In genomic region chr1:21339402-21340229, GRCh38 we compare ENCODE assay signal across 12 cellular contexts. TPM values are rescaled to one million over a fixed set of nuclear protein-coding genes. Genes with fewer than 3 reads are reported as not detected.
DNase-seq lines count a peak whose midpoint lies in the region; ATAC-seq and TF ChIP-seq lines count a peak whose summit lies in the region.
"Had no signal": no experiment of that assay in that cellular context is flagged by ENCODE, and none has a peak within 500 bp of the region (broad histone marks: within the 10 kb centered on the region; RNA-seq: fewer than 3 reads in every experiment).

No MANE protein-coding gene starts in this region.

- H3K9me3 Mint-ChIP-seq in activated CD4-positive, alpha-beta T cell treated with anti-CD3 and anti-CD28 coated beads, Interleukin-2, amount 10 ng/mL, durations not matched to agents 24 days and 14 days, result no peaks in the 10 kb centered on the region
- H3K9me3 Mint-ChIP-seq in chondrocyte (ENCODE audit: low read depth), result no peaks in the 10 kb centered on the region
- H3K9me3 Mint-ChIP-seq: natural killer cell treated with Interleukin-12 subunit alpha and Interleukin-12 subunit beta and Interleukin-15 and Interleukin-18, amount 100 ng/mL, for 72 hours had no signal

- H3K9ac ChIP-seq in mucosa of stomach (ENCODE audit: low read length) (peak overlapping the region; percentile 16), neuronal stem cell (ENCODE audit: low read depth, low read length, poor library complexity) (no peak overlapping the region)
- H3K9ac ChIP-seq: SK-N-SH had no signal

- H3K4me1 Mint-ChIP-seq in activated CD4-positive, alpha-beta T cell treated with anti-CD3 and anti-CD28 coated beads, Interleukin-2, amount 10 ng/mL, durations not matched to agents 24 days and 14 days, result peaks cover 84% of the 10 kb centered on the region
- H3K4me1 Mint-ChIP-seq in chondrocyte (ENCODE audit: low read depth), result peaks cover 87% of the 10 kb centered on the region

- H2BK15ac ChIP-seq in neuronal stem cell (ENCODE audit: low read length), result no peak overlapping the region

- no peak for ATAC-seq in HG02642 (IDR thresholded peaks at IDR 0.05; ENCODE audit: poor library complexity, unreplicated experiment)
- ATAC-seq: natural killer cell treated with Interleukin-12 subunit alpha and Interleukin-12 subunit beta and Interleukin-15 and Interleukin-18, amount 100 ng/mL, for 72 hours had no signal

- peaks cover 30% of the 10 kb centered on the region for H3K36me3 Mint-ChIP-seq in activated CD4-positive, alpha-beta T cell treated with anti-CD3 and anti-CD28 coated beads, Interleukin-2, amount 10 ng/mL, durations not matched to agents 24 days and 14 days (ENCODE audit: low read depth)
- no peaks in the 10 kb centered on the region for H3K36me3 Mint-ChIP-seq in chondrocyte (ENCODE audit: low read depth)
- H3K36me3 Mint-ChIP-seq: natural killer cell treated with Interleukin-12 subunit alpha and Interleukin-12 subunit beta and Interleukin-15 and Interleukin-18, amount 100 ng/mL, for 72 hours had no signal

- peaks cover 5% of the 10 kb centered on the region for H3K79me1 ChIP-seq in neuronal stem cell (ENCODE audit: low read depth, low read length)

- no peaks in the 10 kb centered on the region for H3K9me3 ChIP-seq in mucosa of stomach (ENCODE audit: control insufficient read depth, low read length)
- H3K9me3 ChIP-seq in thyroid gland, result no peaks in the 10 kb centered on the region
- no peaks in the 10 kb centered on the region for H3K9me3 ChIP-seq in neuronal stem cell (replicated peaks in 1 of 2; ENCODE audit: control insufficient read depth in 2 of 2, insufficient read depth in 1 of 2, low read depth in 1 of 2, low read length in 2 of 2)
- H3K9me3 ChIP-seq: SK-N-SH had no signal

- no peak for DNase-seq in activated CD4-positive, alpha-beta T cell treated with anti-CD3 and anti-CD28 coated beads, Interleukin-2, amount 10 ng/mL, durations not matched to agents 24 days and 14 days
- DNase-seq in activated CD4-positive, alpha-beta T cell treated with anti-CD3 and anti-CD28 coated beads for 48 hours, result no peak
- DNase-seq in chondrocyte (ENCODE audit: low spot score) (no peak), thyroid gland (no peak), neuronal stem cell (ENCODE audit: low spot score) (no peak), cortex of kidney (lab: John Stamatoyannopoulos, UW) (no peak)
- DNase-seq: central memory CD4-positive, alpha-beta T cell; GOT3; SK-N-SH had no signal

- H2BK12ac ChIP-seq in neuronal stem cell (ENCODE audit: low read length), result no peak overlapping the region

- H2AK5ac ChIP-seq in neuronal stem cell (ENCODE audit: low read depth, low read length), result no peak overlapping the region

- H2AFZ ChIP-seq in neuronal stem cell (ENCODE audit: low read length), result no peak overlapping the region

- no peak overlapping the region for H3K4me2 ChIP-seq in neuronal stem cell (ENCODE audit: insufficient read depth, low read length, poor library complexity, severe bottlenecking)
- H3K4me2 ChIP-seq: SK-N-SH had no signal

- 85 to 93% methylated on average over 7 to 9 of the region's 9 CpGs for WGBS in thyroid gland, 2 donors
- no CpG with 5 or more reads among the region's 9 CpGs for WGBS in neuronal stem cell (ENCODE audit: extremely low coverage in 2 of 2, insufficient read length in 2 of 2, insufficient replicate concordance in 1 of 2), 2 donors

- H3K4ac ChIP-seq in neuronal stem cell (ENCODE audit: low read length), result no peak overlapping the region

- H3K27ac Mint-ChIP-seq in activated CD4-positive, alpha-beta T cell treated with anti-CD3 and anti-CD28 coated beads, Interleukin-2, amount 10 ng/mL, durations not matched to agents 24 days and 14 days, result peak overlapping the region; percentile 21
- peak overlapping the region; percentile 86 for H3K27ac Mint-ChIP-seq in chondrocyte (ENCODE audit: unreplicated experiment)

- H3K23ac ChIP-seq in neuronal stem cell (ENCODE audit: low read depth, low read length, poor library complexity), result no peak overlapping the region

- TF ChIP-seq POLR2A in thyroid gland (IDR thresholded peaks at IDR 0.05), result no peak

- no peak overlapping the region for H3K4me3 Mint-ChIP-seq in activated CD4-positive, alpha-beta T cell treated with anti-CD3 and anti-CD28 coated beads, Interleukin-2, amount 10 ng/mL, durations not matched to agents 24 days and 14 days
- H3K4me3 Mint-ChIP-seq in chondrocyte (ENCODE audit: unreplicated experiment), result no peak overlapping the region
- H3K4me3 Mint-ChIP-seq: natural killer cell treated with Interleukin-12 subunit alpha and Interleukin-12 subunit beta and Interleukin-15 and Interleukin-18, amount 100 ng/mL, for 72 hours had no signal

- no peaks in the 10 kb centered on the region for H3K27me3 Mint-ChIP-seq in activated CD4-positive, alpha-beta T cell treated with anti-CD3 and anti-CD28 coated beads, Interleukin-2, amount 10 ng/mL, durations not matched to agents 24 days and 14 days
- H3K27me3 Mint-ChIP-seq in chondrocyte (ENCODE audit: low read depth), result no peaks in the 10 kb centered on the region
- H3K27me3 Mint-ChIP-seq: natural killer cell treated with Interleukin-12 subunit alpha and Interleukin-12 subunit beta and Interleukin-15 and Interleukin-18, amount 100 ng/mL, for 72 hours had no signal

- H2BK120ac ChIP-seq in neuronal stem cell (ENCODE audit: low read depth, low read length), result no peak overlapping the region

- H3K4me3 ChIP-seq in mucosa of stomach (ENCODE audit: low read length) (no peak overlapping the region), thyroid gland (replicated peaks in 1 of 3) (no peak overlapping the region), neuronal stem cell (ENCODE audit: low read length in 2 of 2) (no peak overlapping the region)

- H4K8ac ChIP-seq in neuronal stem cell (ENCODE audit: low read depth, low read length), result no peak overlapping the region

- no peak overlapping the region for H3K14ac ChIP-seq in neuronal stem cell (ENCODE audit: low read length)

- peak overlapping the region; percentile 91 to 95 (median 94) for H3K27ac ChIP-seq in thyroid gland
- no peak overlapping the region for H3K27ac ChIP-seq in neuronal stem cell (replicated peaks; ENCODE audit: low read length)

- H3K36me3 ChIP-seq in mucosa of stomach (ENCODE audit: control insufficient read depth, insufficient read depth, low read length) (no peaks in the 10 kb centered on the region), thyroid gland (no peaks in the 10 kb centered on the region), neuronal stem cell (replicated peaks in 1 of 2; ENCODE audit: control insufficient read depth in 2 of 2, insufficient read depth in 2 of 2, low read length in 2 of 2) (peaks cover 0 to 2% of the 10 kb centered on the region in 2 donors)

- peaks cover 90% of the 10 kb centered on the region for H3K4me1 ChIP-seq in mucosa of stomach (ENCODE audit: control insufficient read depth, insufficient read depth, low read length)
- H3K4me1 ChIP-seq in thyroid gland, result peaks cover 94 to 98% of the 10 kb centered on the region in 2 donors
- H3K4me1 ChIP-seq in neuronal stem cell (ENCODE audit: control insufficient read depth in 2 of 2, insufficient read depth in 1 of 2, low read depth in 1 of 2, low read length in 2 of 2), result peaks cover 21 to 34% of the 10 kb centered on the region in 2 donors

- no peak overlapping the region for H2BK5ac ChIP-seq in neuronal stem cell (ENCODE audit: low read length)

- no peak overlapping the region for H3K18ac ChIP-seq in neuronal stem cell (ENCODE audit: low read length)

- no peak for TF ChIP-seq CTCF in chondrocyte (IDR thresholded peaks at IDR 0.05)
- no peak for TF ChIP-seq CTCF in thyroid gland (IDR thresholded peaks at IDR 0.05)

- no peak overlapping the region for H4K91ac ChIP-seq in neuronal stem cell (ENCODE audit: low read depth, low read length, poor library complexity)

- H3K27me3 ChIP-seq in mucosa of stomach (ENCODE audit: control insufficient read depth, insufficient read depth, low read length) (no peaks in the 10 kb centered on the region), thyroid gland (no peaks in the 10 kb centered on the region), neuronal stem cell (ENCODE audit: control insufficient read depth in 3 of 3, insufficient read depth in 3 of 3, low read depth in 1 of 3, low read length in 3 of 3) (peaks cover 0 to 7% (median 0%) of the 10 kb centered on the region in 3 experiments)

- intact Hi-C loops in activated CD4-positive, alpha-beta T cell treated with anti-CD3 and anti-CD28 coated beads, Interleukin-2, amount 10 ng/mL, durations not matched to agents 24 days and 14 days (cut with micrococcal nuclease), result loop anchor here (10.0 kb wide), 2 partner anchors 405 to 555 kb away; partner anchors contain the start of gene HP1BP3
- intact Hi-C loops in thyroid gland (cut with DNase I), result no loop called here

RNA-seq across cellular contexts. Expression of gene ECE1, which starts 49.4 kb away (rescaled TPM):
- 133 and 134 TPM in 2 replicates for total RNA-seq in activated CD4-positive, alpha-beta T cell treated with anti-CD3 and anti-CD28 coated beads, Interleukin-2, amount 10 ng/mL, durations not matched to agents 24 days and 14 days
- total RNA-seq in chondrocyte, result 83.7 to 99.2 TPM (median 98.5 TPM) in 3 replicates
- total RNA-seq in thyroid gland, result 100 to 1,000 TPM in 2 of 4 donors, 10 to 100 TPM in 2; 74.5 to 146 (median 97.2) TPM
- 10.7 TPM for polyA plus RNA-seq in neuronal stem cell (2013, experiment 1 of 2)
- 10.7 TPM for polyA plus RNA-seq in neuronal stem cell (2013, experiment 2 of 2)
